34 cellular contexts compared by ENCODE assay signal in the genomic region with DNA sequence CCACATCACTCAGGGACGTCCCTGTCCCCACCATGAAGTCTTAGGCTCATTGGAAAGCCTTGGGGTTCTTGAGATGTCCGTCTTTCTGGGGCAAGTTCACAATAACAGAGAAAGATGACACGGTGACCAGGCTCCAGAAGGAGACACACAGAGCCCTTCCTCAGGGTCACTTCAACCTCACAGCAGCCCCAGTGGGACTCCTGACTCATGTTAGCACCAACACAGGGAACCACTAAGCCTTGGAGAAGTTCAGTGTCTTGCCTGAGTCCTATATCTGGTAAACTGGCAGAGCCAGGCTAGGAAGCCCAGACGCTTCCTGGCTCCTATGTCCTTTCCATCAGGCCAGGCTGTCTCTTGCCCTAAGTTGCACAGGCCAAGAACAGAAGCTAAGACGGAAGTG.
"Had no signal": no experiment of that assay in that cellular context is flagged by ENCODE, and none has a peak within 500 bp of the region (broad histone marks: within the 10 kb centered on the region; RNA-seq: fewer than 3 reads in every experiment).

No MANE protein-coding gene starts in this region.

- H3K9me3 ChIP-seq: adrenal gland, breast epithelium, colonic mucosa, esophagus squamous epithelium, gastroesophageal sphincter had no signal

- H3K36me3 ChIP-seq: adrenal gland, breast epithelium, cardiac muscle cell, colonic mucosa, esophagus squamous epithelium, gastroesophageal sphincter had no signal

- H3K27me3 Mint-ChIP-seq: activated CD4-positive, alpha-beta memory T cell treated with anti-CD3 and anti-CD28 coated beads for 36 hours; activated CD4-positive, alpha-beta T cell treated with anti-CD3 and anti-CD28 coated beads for 36 hours; activated CD4-positive, alpha-beta T cell treated with anti-CD3 and anti-CD28 coated beads, Interleukin-2, amount 10 ng/mL, durations not matched to agents 24 days and 14 days; activated CD8-positive, alpha-beta memory T cell treated with anti-CD3 and anti-CD28 coated beads, Interleukin-2, amount 10 ng/mL, durations not matched to agents 7 days and 5 days; activated naive CD4-positive, alpha-beta T cell treated with anti-CD3 and anti-CD28 coated beads, Interleukin-2, amount 50 U/mL, for 24 hours; activated naive CD8-positive, alpha-beta T cell treated with anti-CD3 and anti-CD28 coated beads for 36 hours; activated naive CD8-positive, alpha-beta T cell treated with anti-CD3 and anti-CD28 coated beads, Interleukin-2, amount 50 U/mL, for 24 hours had no signal

- DNase-seq: activated CD4-positive, alpha-beta memory T cell treated with anti-CD3 and anti-CD28 coated beads for 36 hours; activated CD4-positive, alpha-beta T cell treated with anti-CD3 and anti-CD28 coated beads for 36 hours; activated CD4-positive, alpha-beta T cell treated with anti-CD3 and anti-CD28 coated beads, Interleukin-2, amount 10 ng/mL, durations not matched to agents 24 days and 14 days; activated CD4-positive, CD25-positive, alpha-beta regulatory T cell; activated CD4-positive, CD25-positive, alpha-beta regulatory T cell treated with anti-CD3 and anti-CD28 coated beads, Interleukin-2, amount 50 U/mL, for 72 hours; activated CD8-positive, alpha-beta memory T cell treated with anti-CD3 and anti-CD28 coated beads, Interleukin-2, amount 10 ng/mL, durations not matched to agents 7 days and 5 days; activated CD8-positive, alpha-beta memory T cell treated with anti-CD3 and anti-CD28 coated beads, Interleukin-2, amount 50 U/mL, for 4 hours; activated CD8-positive, alpha-beta T cell treated with anti-CD3 and anti-CD28 coated beads, Interleukin-2, amount 10 ng/mL, durations not matched to agents 7 days and 5 days; activated effector memory CD4-positive, alpha-beta T cell treated with anti-CD3 and anti-CD28 coated beads, Interleukin-2, amount 50 U/mL, for 16 hours; activated naive CD4-positive, alpha-beta T cell treated with anti-CD3 and anti-CD28 coated beads for 36 hours; activated naive CD8-positive, alpha-beta T cell treated with anti-CD3 and anti-CD28 coated beads for 36 hours; activated naive CD8-positive, alpha-beta T cell treated with anti-CD3 and anti-CD28 coated beads, Interleukin-2, amount 50 U/mL, for 24 hours; activated T-cell treated with anti-CD3 and anti-CD28 coated beads, Interleukin-2, amount 50 U/mL, for 1 hour; activated T-cell treated with anti-CD3 and anti-CD28 coated beads, Interleukin-2, amount 50 U/mL, for 48 hours; adrenal gland; amygdala; aorta; central memory CD4-positive, alpha-beta T cell; cerebellar nuclear complex; colonic mucosa; effector CD8-positive, alpha-beta T cell; esophagus squamous epithelium; foreskin melanocyte; T-helper 2 cell had no signal

- FAIRE-seq: endometrium, endothelial cell of umbilical vein had no signal

- H3K27ac ChIP-seq: adrenal gland, breast epithelium, cardiac muscle cell, colonic mucosa, epithelial cell of prostate, esophagus squamous epithelium, gastroesophageal sphincter had no signal

- H3K4me3 ChIP-seq: adrenal gland, breast epithelium, cardiac muscle cell, colonic mucosa, esophagus squamous epithelium, gastroesophageal sphincter had no signal

- H3K4me3 Mint-ChIP-seq: activated CD4-positive, alpha-beta memory T cell treated with anti-CD3 and anti-CD28 coated beads for 36 hours; activated CD4-positive, alpha-beta T cell treated with anti-CD3 and anti-CD28 coated beads for 36 hours; activated CD4-positive, alpha-beta T cell treated with anti-CD3 and anti-CD28 coated beads, Interleukin-2, amount 10 ng/mL, durations not matched to agents 24 days and 14 days; activated CD8-positive, alpha-beta memory T cell treated with anti-CD3 and anti-CD28 coated beads, Interleukin-2, amount 10 ng/mL, durations not matched to agents 7 days and 5 days; activated CD8-positive, alpha-beta T cell treated with anti-CD3 and anti-CD28 coated beads, Interleukin-2, amount 10 ng/mL, durations not matched to agents 7 days and 5 days; activated naive CD4-positive, alpha-beta T cell treated with anti-CD3 and anti-CD28 coated beads for 36 hours; activated naive CD4-positive, alpha-beta T cell treated with anti-CD3 and anti-CD28 coated beads, Interleukin-2, amount 50 U/mL, for 24 hours; activated naive CD8-positive, alpha-beta T cell treated with anti-CD3 and anti-CD28 coated beads for 36 hours; activated naive CD8-positive, alpha-beta T cell treated with anti-CD3 and anti-CD28 coated beads, Interleukin-2, amount 50 U/mL, for 24 hours; activated T-helper 1 cell treated with anti-CD3 and anti-CD28 coated beads, Interleukin-12 subunit alpha, Interleukin-12 subunit beta, Interleukin-2, Interleukin-4 antibody, amounts not matched to agents 30 ng/mL and 10 ng/mL and 1 ng/mL, durations not matched to agents 14 hours and 24 hours and 36 hours; brain had no signal

- H3K36me3 Mint-ChIP-seq: activated CD4-positive, alpha-beta memory T cell treated with anti-CD3 and anti-CD28 coated beads for 36 hours; activated CD8-positive, alpha-beta memory T cell treated with anti-CD3 and anti-CD28 coated beads, Interleukin-2, amount 10 ng/mL, durations not matched to agents 7 days and 5 days; activated naive CD4-positive, alpha-beta T cell treated with anti-CD3 and anti-CD28 coated beads, Interleukin-2, amount 50 U/mL, for 24 hours; activated naive CD8-positive, alpha-beta T cell treated with anti-CD3 and anti-CD28 coated beads for 36 hours; brain had no signal

- H3K4me1 ChIP-seq: breast epithelium, colonic mucosa had no signal

- H3K9me3 Mint-ChIP-seq: activated CD4-positive, alpha-beta memory T cell treated with anti-CD3 and anti-CD28 coated beads for 36 hours; activated CD4-positive, alpha-beta T cell treated with anti-CD3 and anti-CD28 coated beads, Interleukin-2, amount 10 ng/mL, durations not matched to agents 24 days and 14 days; activated naive CD4-positive, alpha-beta T cell treated with anti-CD3 and anti-CD28 coated beads for 36 hours; activated naive CD4-positive, alpha-beta T cell treated with anti-CD3 and anti-CD28 coated beads, Interleukin-2, amount 50 U/mL, for 24 hours; activated naive CD8-positive, alpha-beta T cell treated with anti-CD3 and anti-CD28 coated beads for 36 hours; activated naive CD8-positive, alpha-beta T cell treated with anti-CD3 and anti-CD28 coated beads, Interleukin-2, amount 50 U/mL, for 24 hours; activated T-helper 1 cell treated with anti-CD3 and anti-CD28 coated beads, Interleukin-12 subunit alpha, Interleukin-12 subunit beta, Interleukin-2, Interleukin-4 antibody, amounts not matched to agents 30 ng/mL and 10 ng/mL and 1 ng/mL, durations not matched to agents 14 hours and 24 hours and 36 hours; activated T-helper 2 cell treated with anti-CD3 and anti-CD28 coated beads, Interferon-gamma antibody, Interleukin-2, Interleukin-4, amounts not matched to agents 10 μg/mL and 5 μg/mL and 100 μg/mL, durations not matched to agents 14 hours and 24 hours and 36 hours had no signal

- H3K27me3 ChIP-seq: adrenal gland, breast epithelium, cardiac muscle cell, colonic mucosa, esophagus squamous epithelium, gastroesophageal sphincter had no signal

- H3K27ac Mint-ChIP-seq: activated CD4-positive, alpha-beta memory T cell treated with anti-CD3 and anti-CD28 coated beads for 36 hours; activated CD4-positive, alpha-beta T cell treated with anti-CD3 and anti-CD28 coated beads for 36 hours; activated CD4-positive, alpha-beta T cell treated with anti-CD3 and anti-CD28 coated beads, Interleukin-2, amount 10 ng/mL, durations not matched to agents 24 days and 14 days; activated CD8-positive, alpha-beta memory T cell treated with anti-CD3 and anti-CD28 coated beads, Interleukin-2, amount 10 ng/mL, durations not matched to agents 7 days and 5 days; activated CD8-positive, alpha-beta T cell treated with anti-CD3 and anti-CD28 coated beads, Interleukin-2, amount 10 ng/mL, durations not matched to agents 7 days and 5 days; activated naive CD4-positive, alpha-beta T cell treated with anti-CD3 and anti-CD28 coated beads for 36 hours; activated naive CD4-positive, alpha-beta T cell treated with anti-CD3 and anti-CD28 coated beads, Interleukin-2, amount 50 U/mL, for 24 hours; activated naive CD8-positive, alpha-beta T cell treated with anti-CD3 and anti-CD28 coated beads for 36 hours; activated naive CD8-positive, alpha-beta T cell treated with anti-CD3 and anti-CD28 coated beads, Interleukin-2, amount 50 U/mL, for 24 hours; activated T-helper 1 cell treated with anti-CD3 and anti-CD28 coated beads, Interleukin-12 subunit alpha, Interleukin-12 subunit beta, Interleukin-2, Interleukin-4 antibody, amounts not matched to agents 30 ng/mL and 10 ng/mL and 1 ng/mL, durations not matched to agents 14 hours and 24 hours and 36 hours; activated T-helper 2 cell treated with anti-CD3 and anti-CD28 coated beads, Interferon-gamma antibody, Interleukin-2, Interleukin-4, amounts not matched to agents 10 μg/mL and 5 μg/mL and 100 μg/mL, durations not matched to agents 14 hours and 24 hours and 36 hours had no signal

- ATAC-seq: activated CD4-positive, alpha-beta T cell treated with anti-CD3 and anti-CD28 coated beads for 36 hours; activated CD8-positive, alpha-beta memory T cell treated with anti-CD3 and anti-CD28 coated beads, Interleukin-2, amount 10 ng/mL, durations not matched to agents 7 days and 5 days; activated CD8-positive, alpha-beta T cell treated with anti-CD3 and anti-CD28 coated beads, Interleukin-2, amount 10 ng/mL, durations not matched to agents 7 days and 5 days; activated naive CD8-positive, alpha-beta T cell treated with anti-CD3 and anti-CD28 coated beads, Interleukin-2, amount 50 U/mL, for 24 hours; gastroesophageal sphincter had no signal
